1 cellular context compared by ENCODE assay signal in genomic region chr5:134964359-134965270, GRCh38.
TF ChIP-seq lines count a peak whose summit lies in the region.

No MANE protein-coding gene starts in this region.

TF ChIP-seq in HepG2, 621 proteins besides CTCF, POLR2A, EP300 and RAD21 (continued from another document and continues in another):
- TF ChIP-seq BCLAF1 (IDR thresholded peaks at IDR 0.05) (no peak), ZNF281 (CRISPR knock-in tag; IDR thresholded peaks at IDR 0.05; ENCODE audit: borderline replicate concordance) (no peak; the same call in 1 of the 2 replicates), MLLT10 (CRISPR knock-in tag; IDR thresholded peaks at IDR 0.05) (no peak), AGO2 (optimal IDR thresholded peaks at IDR 0.05; ENCODE audit: low read depth, low read length) (no peak), ZNF891 (CRISPR knock-in tag; IDR thresholded peaks at IDR 0.05) (no peak), KDM3A (CRISPR knock-in tag; IDR thresholded peaks at IDR 0.05; ENCODE audit: low read depth) (no peak), PHF21A (CRISPR knock-in tag; IDR thresholded peaks at IDR 0.05) (peak; percentile 46; the same call in 1 of the 2 replicates), GFI1 (CRISPR knock-in tag; IDR thresholded peaks at IDR 0.05; ENCODE audit: borderline replicate concordance) (peak; percentile 81; the same call in 1 of the 2 replicates), PRDM4 (CRISPR knock-in tag; IDR thresholded peaks at IDR 0.05; ENCODE audit: borderline replicate concordance) (no peak), MTA1 (CRISPR knock-in tag; IDR thresholded peaks at IDR 0.05; ENCODE audit: borderline replicate concordance) (no peak), BCL6 (CRISPR knock-in tag; IDR thresholded peaks at IDR 0.05) (peak; percentile 68), ZNF335 (CRISPR knock-in tag; IDR thresholded peaks at IDR 0.05) (no peak), GPN1 (CRISPR knock-in tag; IDR thresholded peaks at IDR 0.05; ENCODE audit: borderline replicate concordance) (no peak), ZNF263 (CRISPR knock-in tag; IDR thresholded peaks at IDR 0.05) (no peak), KMT2A (CRISPR knock-in tag; IDR thresholded peaks at IDR 0.05) (no peak), ZNF431 (CRISPR knock-in tag; IDR thresholded peaks at IDR 0.05; ENCODE audit: borderline replicate concordance, low read depth) (no peak), ZUFSP (CRISPR knock-in tag; IDR thresholded peaks at IDR 0.05; ENCODE audit: borderline replicate concordance) (no peak), POLR2AphosphoS5 (IDR thresholded peaks at IDR 0.05; ENCODE audit: low read depth, low read length) (no peak), ZBTB7B (CRISPR knock-in tag; IDR thresholded peaks at IDR 0.05) (no peak), ZNF138 (CRISPR knock-in tag; IDR thresholded peaks at IDR 0.05; ENCODE audit: low read depth) (no peak), KLF11 (CRISPR knock-in tag; IDR thresholded peaks at IDR 0.05) (no peak), HHEX (CRISPR knock-in tag; IDR thresholded peaks at IDR 0.05) (peak; percentile 62), ZNF326 (CRISPR knock-in tag; IDR thresholded peaks at IDR 0.05; ENCODE audit: borderline replicate concordance) (no peak), ZNF784 (CRISPR knock-in tag; IDR thresholded peaks at IDR 0.05; ENCODE audit: borderline replicate concordance) (no peak), ZSCAN25 (CRISPR knock-in tag; IDR thresholded peaks at IDR 0.05) (no peak), ZBTB46 (CRISPR knock-in tag; IDR thresholded peaks at IDR 0.05; ENCODE audit: borderline replicate concordance) (no peak), CEBPG (CRISPR knock-in tag; IDR thresholded peaks at IDR 0.05) (peak; percentile 65), MAX (IDR thresholded peaks at IDR 0.05) (peak; percentile 70), ARID4A (CRISPR knock-in tag; IDR thresholded peaks at IDR 0.05; ENCODE audit: borderline replicate concordance) (no peak; the same call in 1 of the 2 replicates), CAMTA2 (CRISPR knock-in tag; IDR thresholded peaks at IDR 0.05; ENCODE audit: borderline replicate concordance) (no peak), ZNF484 (CRISPR knock-in tag; IDR thresholded peaks at IDR 0.05; ENCODE audit: borderline replicate concordance, low read depth) (no peak), SUZ12 (IDR thresholded peaks at IDR 0.05; ENCODE audit: low read depth, low read length) (no peak), TOPORS (CRISPR knock-in tag; IDR thresholded peaks at IDR 0.05) (0 out of 2 replicates have a peak, but pooled peaks have one; percentile 20), CHCHD3 (CRISPR knock-in tag; IDR thresholded peaks at IDR 0.05) (no peak), ZNF512 (CRISPR knock-in tag; IDR thresholded peaks at IDR 0.05) (no peak), NFRKB (IDR thresholded peaks at IDR 0.05) (no peak), EEA1 (CRISPR knock-in tag; IDR thresholded peaks at IDR 0.05; ENCODE audit: borderline replicate concordance) (no peak), GATAD1 (CRISPR knock-in tag; IDR thresholded peaks at IDR 0.05) (no peak), ZFP1 (CRISPR knock-in tag; IDR thresholded peaks at IDR 0.05) (no peak)
